In genomic region chr12:106956048-106956935, GRCh38 we compare ENCODE assay signal across 8 cellular contexts. TPM values are rescaled to one million over a fixed set of nuclear protein-coding genes. Genes with fewer than 3 reads are reported as not detected.
DNase-seq lines count a peak whose midpoint lies in the region; ATAC-seq and TF ChIP-seq lines count a peak whose summit lies in the region.

No MANE protein-coding gene starts in this region.

- H3K27me3 ChIP-seq in ACC112 (ENCODE audit: insufficient read depth, low read length) (no peaks in the 10 kb centered on the region), lower lobe of right lung (ENCODE audit: low read depth) (no peaks in the 10 kb centered on the region)

- H3K27ac ChIP-seq in ACC112 (ENCODE audit: low read depth, low read length): peak overlapping the region; percentile 99
- H3K27ac ChIP-seq in lower lobe of right lung: peak overlapping the region; percentile 95

- TF ChIP-seq CTCF in lower lobe of right lung (IDR thresholded peaks at IDR 0.05): peak; percentile 21

- intact Hi-C loops in lower lobe of right lung (cut with DNase I): no loop called here

- ATAC-seq in GM18517 (IDR thresholded peaks at IDR 0.05; ENCODE audit: unreplicated experiment) (peak; percentile 20), HG03095 (IDR thresholded peaks at IDR 0.05; ENCODE audit: unreplicated experiment) (peak; percentile 27), lower lobe of right lung (peak; percentile 67 to 74)

- H3K79me2 ChIP-seq in ACC112 (ENCODE audit: control insufficient read depth, insufficient read depth, low read length, unreplicated experiment): peaks cover 83% of the 10 kb centered on the region

- H3K4me1 ChIP-seq in ACC112 (ENCODE audit: control insufficient read depth, insufficient read depth, low read length, unreplicated experiment) (peaks cover 8% of the 10 kb centered on the region), lower lobe of right lung (peaks cover 26% of the 10 kb centered on the region)

- H3K4me3 ChIP-seq in ACC112 (ENCODE audit: low read depth, low read length) (peak overlapping the region; percentile 89), lower lobe of right lung (peak overlapping the region; percentile 92)

- no peaks in the 10 kb centered on the region for H3K9me3 ChIP-seq in lower lobe of right lung

- H3K36me3 ChIP-seq in ACC112 (ENCODE audit: insufficient read depth, low read length) (peaks cover 7% of the 10 kb centered on the region), lower lobe of right lung (peaks cover 9% of the 10 kb centered on the region)

- DNase-seq in NCI-H510A (lab: John Stamatoyannopoulos, UW) (peak; percentile 62), ecto neural progenitor cell (ENCODE audit: low spot score) (peak; percentile 75), lower lobe of right lung (peak; percentile 71)
- DNase-seq in activated CD4-positive, alpha-beta T cell treated with anti-CD3 and anti-CD28 coated beads, Interleukin-2, amount 50 U/mL, for 48 hours: peak; percentile 70 to 73
- DNase-seq in stimulated activated CD4-positive, alpha-beta T cell treated with anti-CD3 and anti-CD28 coated beads, Interleukin-4, amount 100 ng/mL, for 4 hours: peak; percentile 35 to 42

- no peak overlapping the region for H2AFZ ChIP-seq in ACC112 (ENCODE audit: low read length, unreplicated experiment)

RNA-seq across cellular contexts. Expression of gene TMEM263, which starts 0.6 kb away (rescaled TPM):
- 26.5 TPM for total RNA-seq in lower lobe of right lung

RNA-seq across cellular contexts. Expression of gene MTERF2, which starts 30.7 kb away (rescaled TPM):
- 13.6 TPM for total RNA-seq in lower lobe of right lung

Comparison
In these comparisons a context has a peak if more than half of its experiments do, and no peak if none do; other contexts are left out.
1. Peak in every context shown above with its lines: DNase-seq, ATAC-seq, H3K4me3 ChIP-seq and H3K27ac ChIP-seq.
2. ATAC-seq: peak in every context shown above with its lines; median percentile 70 in lower lobe of right lung; 27 in HG03095; 20 in GM18517.